9 cellular contexts compared by ENCODE assay signal in genomic region chr14:36663404-36664321, GRCh38. TPM values are rescaled to one million over a fixed set of nuclear protein-coding genes. Genes with fewer than 3 reads are reported as not detected.
A peak's percentile ranks its signal among the peaks of the same experiment; 100 is the strongest.
DNase-seq lines count a peak whose midpoint lies in the region; ATAC-seq, FAIRE-seq and TF ChIP-seq lines count a peak whose summit lies in the region.
"Had no signal": no experiment of that assay in that cellular context is flagged by ENCODE, and none has a peak within 500 bp of the region (broad histone marks: within the 10 kb centered on the region; RNA-seq: fewer than 3 reads in every experiment).

No MANE protein-coding gene starts in this region.

- no peak for ATAC-seq in HG03196 (IDR thresholded peaks at IDR 0.05; ENCODE audit: unreplicated experiment)

- H3K27ac Mint-ChIP-seq in activated naive CD4-positive, alpha-beta T cell treated with anti-CD3 and anti-CD28 coated beads, Interleukin-2, amount 10 ng/mL, durations not matched to agents 7 days and 5 days, result peak overlapping the region; percentile 24
- H3K27ac Mint-ChIP-seq in activated T-helper 1 cell treated with anti-CD3 and anti-CD28 coated beads, Interleukin-12 subunit alpha, Interleukin-12 subunit beta, Interleukin-2, Interleukin-4 antibody, amounts not matched to agents 30 ng/mL and 10 ng/mL and 1 ng/mL, durations not matched to agents 14 hours and 24 hours and 36 hours, result peak overlapping the region; percentile 74
- no peak overlapping the region for H3K27ac Mint-ChIP-seq in Calu3 (ENCODE audit: unreplicated experiment)
- H3K27ac Mint-ChIP-seq in activated T-helper 2 cell treated with anti-CD3 and anti-CD28 coated beads, Interferon-gamma antibody, Interleukin-2, Interleukin-4, amounts not matched to agents 10 μg/mL and 5 μg/mL and 100 μg/mL, durations not matched to agents 14 hours and 24 hours and 36 hours, result no peak overlapping the region

- peak overlapping the region; percentile 49 for H3K4me3 Mint-ChIP-seq in activated naive CD4-positive, alpha-beta T cell treated with anti-CD3 and anti-CD28 coated beads, Interleukin-2, amount 10 ng/mL, durations not matched to agents 7 days and 5 days
- H3K4me3 Mint-ChIP-seq in activated T-helper 1 cell treated with anti-CD3 and anti-CD28 coated beads, Interleukin-12 subunit alpha, Interleukin-12 subunit beta, Interleukin-2, Interleukin-4 antibody, amounts not matched to agents 30 ng/mL and 10 ng/mL and 1 ng/mL, durations not matched to agents 14 hours and 24 hours and 36 hours, result no peak overlapping the region
- H3K4me3 Mint-ChIP-seq in Calu3 (ENCODE audit: low read depth, unreplicated experiment), result no peak overlapping the region
- no peak overlapping the region for H3K4me3 Mint-ChIP-seq in activated T-helper 2 cell treated with anti-CD3 and anti-CD28 coated beads, Interferon-gamma antibody, Interleukin-2, Interleukin-4, amounts not matched to agents 10 μg/mL and 5 μg/mL and 100 μg/mL, durations not matched to agents 14 hours and 24 hours and 36 hours (ENCODE audit: low read depth)

- H3K27ac ChIP-seq in kidney (ENCODE audit: low read depth in 2 of 2, low read length in 2 of 2) (no peak overlapping the region), tibial nerve (peak overlapping the region in 2 of 4 donors; percentile 19 to 58)

- peaks cover 0 to 97% of the 10 kb centered on the region in 2 donors for H3K27me3 ChIP-seq in tibial nerve

- H3K4me3 ChIP-seq in kidney (ENCODE audit: low read length in 2 of 2) (peak overlapping the region; percentile 4 to 23), tibial nerve (peak overlapping the region in 3 of 4 donors; percentile 22 to 54 (median 39))

- TF ChIP-seq CTCF in kidney (IDR thresholded peaks at IDR 0.05; ENCODE audit: borderline replicate concordance, extremely low read depth, insufficient read depth) (no peak), tibial nerve (IDR thresholded peaks at IDR 0.05) (no peak), Calu3 (IDR thresholded peaks at IDR 0.05; ENCODE audit: unreplicated experiment) (no peak)

- CTCF ChIA-PET in activated naive CD4-positive, alpha-beta T cell treated with anti-CD3 and anti-CD28 coated beads, Interleukin-2, amount 10 ng/mL, durations not matched to agents 7 days and 5 days (lab: Charles Lee), result no interaction called here
- CTCF ChIA-PET in Calu3 (lab: Charles Lee), result no interaction called here

- H3K27me3 Mint-ChIP-seq in activated naive CD4-positive, alpha-beta T cell treated with anti-CD3 and anti-CD28 coated beads, Interleukin-2, amount 10 ng/mL, durations not matched to agents 7 days and 5 days, result peaks cover 88% of the 10 kb centered on the region
- peaks cover 78% of the 10 kb centered on the region for H3K27me3 Mint-ChIP-seq in activated T-helper 1 cell treated with anti-CD3 and anti-CD28 coated beads, Interleukin-12 subunit alpha, Interleukin-12 subunit beta, Interleukin-2, Interleukin-4 antibody, amounts not matched to agents 30 ng/mL and 10 ng/mL and 1 ng/mL, durations not matched to agents 14 hours and 24 hours and 36 hours (ENCODE audit: insufficient read depth)
- peaks cover 11% of the 10 kb centered on the region for H3K27me3 Mint-ChIP-seq in Calu3 (ENCODE audit: unreplicated experiment)
- peaks cover 88% of the 10 kb centered on the region for H3K27me3 Mint-ChIP-seq in activated T-helper 2 cell treated with anti-CD3 and anti-CD28 coated beads, Interferon-gamma antibody, Interleukin-2, Interleukin-4, amounts not matched to agents 10 μg/mL and 5 μg/mL and 100 μg/mL, durations not matched to agents 14 hours and 24 hours and 36 hours (ENCODE audit: low read depth)

- TF ChIP-seq EP300 in tibial nerve (IDR thresholded peaks at IDR 0.05), result peak in 1 of 2 donors; percentile 27

- no peak for DNase-seq in activated naive CD4-positive, alpha-beta T cell treated with anti-CD3 and anti-CD28 coated beads, Interleukin-2, amount 10 ng/mL, durations not matched to agents 7 days and 5 days
- no peak for DNase-seq in activated naive CD4-positive, alpha-beta T cell (lab: John Stamatoyannopoulos, UW)
- DNase-seq in activated T-helper 1 cell treated with anti-CD3 and anti-CD28 coated beads, Interleukin-12 subunit alpha, Interleukin-12 subunit beta, Interleukin-2, Interleukin-4 antibody, amounts not matched to agents 30 ng/mL and 10 ng/mL and 1 ng/mL, durations not matched to agents 14 hours and 24 hours and 36 hours (ENCODE audit: low spot score), result no peak
- DNase-seq in kidney (peak; percentile 54), tibial nerve (ENCODE audit: low spot score in 2 of 2) (no peak), Calu3 (no peak)
- DNase-seq in activated T-helper 2 cell treated with anti-CD3 and anti-CD28 coated beads, Interferon-gamma antibody, Interleukin-2, Interleukin-4, amounts not matched to agents 10 μg/mL and 5 μg/mL and 100 μg/mL, durations not matched to agents 14 hours and 24 hours and 36 hours (ENCODE audit: low spot score), result no peak
- DNase-seq: NCI-H774 had no signal

- no peak overlapping the region for H3K9ac ChIP-seq in kidney (ENCODE audit: low read length in 2 of 2)

- H3K36me3 Mint-ChIP-seq in activated naive CD4-positive, alpha-beta T cell treated with anti-CD3 and anti-CD28 coated beads, Interleukin-2, amount 10 ng/mL, durations not matched to agents 7 days and 5 days, result peaks cover 15% of the 10 kb centered on the region
- peaks cover 5% of the 10 kb centered on the region for H3K36me3 Mint-ChIP-seq in activated T-helper 1 cell treated with anti-CD3 and anti-CD28 coated beads, Interleukin-12 subunit alpha, Interleukin-12 subunit beta, Interleukin-2, Interleukin-4 antibody, amounts not matched to agents 30 ng/mL and 10 ng/mL and 1 ng/mL, durations not matched to agents 14 hours and 24 hours and 36 hours (ENCODE audit: low read depth)
- H3K36me3 Mint-ChIP-seq in Calu3 (ENCODE audit: insufficient read depth, unreplicated experiment), result peaks cover 17% of the 10 kb centered on the region
- H3K36me3 Mint-ChIP-seq in activated T-helper 2 cell treated with anti-CD3 and anti-CD28 coated beads, Interferon-gamma antibody, Interleukin-2, Interleukin-4, amounts not matched to agents 10 μg/mL and 5 μg/mL and 100 μg/mL, durations not matched to agents 14 hours and 24 hours and 36 hours (ENCODE audit: low read depth), result peaks cover 3% of the 10 kb centered on the region

- no peak for TF ChIP-seq POLR2A in tibial nerve (IDR thresholded peaks at IDR 0.05)

- no peak for FAIRE-seq in kidney (lab: Jason Lieb, UNC)

- peaks cover 0 to 17% of the 10 kb centered on the region in 2 donors for H3K4me1 ChIP-seq in kidney (ENCODE audit: control insufficient read depth in 1 of 2, insufficient read depth in 1 of 2, low read depth in 1 of 2, low read length in 2 of 2)
- peaks cover 0 to 58% (median 32%) of the 10 kb centered on the region in 4 donors for H3K4me1 ChIP-seq in tibial nerve

- BruUV-seq in Calu3 (replicated peaks; lab: Mats Ljungman, UMichigan), result no TSS peak

- no peaks in the 10 kb centered on the region for H3K36me3 ChIP-seq in kidney (ENCODE audit: control insufficient read depth in 1 of 2, insufficient read depth in 2 of 2, low read length in 2 of 2)
- H3K36me3 ChIP-seq in tibial nerve, result no peaks in the 10 kb centered on the region

- H3K9me3 ChIP-seq in kidney (ENCODE audit: control insufficient read depth in 1 of 2, low read length in 2 of 2), result no peaks in the 10 kb centered on the region
- H3K9me3 ChIP-seq in tibial nerve, result no peaks in the 10 kb centered on the region

- H3K4me1 Mint-ChIP-seq in activated naive CD4-positive, alpha-beta T cell treated with anti-CD3 and anti-CD28 coated beads, Interleukin-2, amount 10 ng/mL, durations not matched to agents 7 days and 5 days, result peaks cover 20% of the 10 kb centered on the region
- H3K4me1 Mint-ChIP-seq in activated T-helper 1 cell treated with anti-CD3 and anti-CD28 coated beads, Interleukin-12 subunit alpha, Interleukin-12 subunit beta, Interleukin-2, Interleukin-4 antibody, amounts not matched to agents 30 ng/mL and 10 ng/mL and 1 ng/mL, durations not matched to agents 14 hours and 24 hours and 36 hours (ENCODE audit: low read depth), result peaks cover 6% of the 10 kb centered on the region
- H3K4me1 Mint-ChIP-seq in Calu3 (ENCODE audit: low read depth, unreplicated experiment), result peaks cover 16% of the 10 kb centered on the region
- peaks cover 13% of the 10 kb centered on the region for H3K4me1 Mint-ChIP-seq in activated T-helper 2 cell treated with anti-CD3 and anti-CD28 coated beads, Interferon-gamma antibody, Interleukin-2, Interleukin-4, amounts not matched to agents 10 μg/mL and 5 μg/mL and 100 μg/mL, durations not matched to agents 14 hours and 24 hours and 36 hours (ENCODE audit: low read depth)

- WGBS in tibial nerve, 2 donors, result 3% methylated on average over 33 to 38 of the region's 39 CpGs

- intact Hi-C loops in activated T-helper 1 cell treated with anti-CD3 and anti-CD28 coated beads, Interleukin-12 subunit alpha, Interleukin-12 subunit beta, Interleukin-2, Interleukin-4 antibody, amounts not matched to agents 30 ng/mL and 10 ng/mL and 1 ng/mL, durations not matched to agents 14 hours and 24 hours and 36 hours (cut with micrococcal nuclease), result loop anchor here (10.0 kb wide), 1 partner anchor 281 kb away; no protein-coding TSS in a partner anchor
- intact Hi-C loops in kidney (cut with DNase I), result no loop called here
- intact Hi-C loops in Calu3 (cut with micrococcal nuclease; ENCODE audit: unreplicated experiment), result loop anchor here (5.0 kb wide), 1 partner anchor 89 kb away; no protein-coding TSS in a partner anchor
- intact Hi-C loops in activated T-helper 2 cell treated with anti-CD3 and anti-CD28 coated beads, Interferon-gamma antibody, Interleukin-2, Interleukin-4, amounts not matched to agents 10 μg/mL and 5 μg/mL and 100 μg/mL, durations not matched to agents 14 hours and 24 hours and 36 hours (cut with micrococcal nuclease), result loop anchor here (2.0 kb wide), 1 partner anchor 927 kb away; no protein-coding TSS in a partner anchor

- H3K9me3 Mint-ChIP-seq in activated naive CD4-positive, alpha-beta T cell treated with anti-CD3 and anti-CD28 coated beads, Interleukin-2, amount 10 ng/mL, durations not matched to agents 7 days and 5 days, result peaks cover 5% of the 10 kb centered on the region
- H3K9me3 Mint-ChIP-seq in activated T-helper 1 cell treated with anti-CD3 and anti-CD28 coated beads, Interleukin-12 subunit alpha, Interleukin-12 subunit beta, Interleukin-2, Interleukin-4 antibody, amounts not matched to agents 30 ng/mL and 10 ng/mL and 1 ng/mL, durations not matched to agents 14 hours and 24 hours and 36 hours, result no peaks in the 10 kb centered on the region
- H3K9me3 Mint-ChIP-seq in Calu3 (ENCODE audit: low read depth, unreplicated experiment), result no peaks in the 10 kb centered on the region
- H3K9me3 Mint-ChIP-seq in activated T-helper 2 cell treated with anti-CD3 and anti-CD28 coated beads, Interferon-gamma antibody, Interleukin-2, Interleukin-4, amounts not matched to agents 10 μg/mL and 5 μg/mL and 100 μg/mL, durations not matched to agents 14 hours and 24 hours and 36 hours, result no peaks in the 10 kb centered on the region

RNA-seq across cellular contexts. Expression of gene PAX9, which starts 2.0 kb away (rescaled TPM):
- total RNA-seq in activated T-helper 1 cell treated with anti-CD3 and anti-CD28 coated beads, Interleukin-12 subunit alpha, Interleukin-12 subunit beta, Interleukin-2, Interleukin-4 antibody, amounts not matched to agents 30 ng/mL and 10 ng/mL and 1 ng/mL, durations not matched to agents 14 hours and 24 hours and 36 hours, result not detected in 2 replicates
- total RNA-seq in kidney (0.19 TPM), tibial nerve (1 to 10 TPM; 1.3 to 6.0 (median 3.2) TPM), Calu3 (2022) (4.5 and 5.3 TPM in 2 replicates)
- not detected for polyA plus RNA-seq in kidney (ENCODE audit: insufficient read depth, low read depth, low replicate concordance)
- not detected in 2 replicates for total RNA-seq in activated T-helper 2 cell treated with anti-CD3 and anti-CD28 coated beads, Interferon-gamma antibody, Interleukin-2, Interleukin-4, amounts not matched to agents 10 μg/mL and 5 μg/mL and 100 μg/mL, durations not matched to agents 14 hours and 24 hours and 36 hours

Comparison
In these comparisons a context has a peak if more than half of its experiments do, and no peak if none do; other contexts are left out.
1. H3K27ac Mint-ChIP-seq: peak in activated naive CD4-positive, alpha-beta T cell treated with anti-CD3 and anti-CD28 coated beads, Interleukin-2, amount 10 ng/mL, durations not matched to agents 7 days and 5 days (single experiment) and activated T-helper 1 cell treated with anti-CD3 and anti-CD28 coated beads, Interleukin-12 subunit alpha, Interleukin-12 subunit beta, Interleukin-2, Interleukin-4 antibody, amounts not matched to agents 30 ng/mL and 10 ng/mL and 1 ng/mL, durations not matched to agents 14 hours and 24 hours and 36 hours (single experiment); none in Calu3 (single experiment) and activated T-helper 2 cell treated with anti-CD3 and anti-CD28 coated beads, Interferon-gamma antibody, Interleukin-2, Interleukin-4, amounts not matched to agents 10 μg/mL and 5 μg/mL and 100 μg/mL, durations not matched to agents 14 hours and 24 hours and 36 hours (single experiment).